ENCODE assay signal across 17 cellular contexts in the genomic region with DNA sequence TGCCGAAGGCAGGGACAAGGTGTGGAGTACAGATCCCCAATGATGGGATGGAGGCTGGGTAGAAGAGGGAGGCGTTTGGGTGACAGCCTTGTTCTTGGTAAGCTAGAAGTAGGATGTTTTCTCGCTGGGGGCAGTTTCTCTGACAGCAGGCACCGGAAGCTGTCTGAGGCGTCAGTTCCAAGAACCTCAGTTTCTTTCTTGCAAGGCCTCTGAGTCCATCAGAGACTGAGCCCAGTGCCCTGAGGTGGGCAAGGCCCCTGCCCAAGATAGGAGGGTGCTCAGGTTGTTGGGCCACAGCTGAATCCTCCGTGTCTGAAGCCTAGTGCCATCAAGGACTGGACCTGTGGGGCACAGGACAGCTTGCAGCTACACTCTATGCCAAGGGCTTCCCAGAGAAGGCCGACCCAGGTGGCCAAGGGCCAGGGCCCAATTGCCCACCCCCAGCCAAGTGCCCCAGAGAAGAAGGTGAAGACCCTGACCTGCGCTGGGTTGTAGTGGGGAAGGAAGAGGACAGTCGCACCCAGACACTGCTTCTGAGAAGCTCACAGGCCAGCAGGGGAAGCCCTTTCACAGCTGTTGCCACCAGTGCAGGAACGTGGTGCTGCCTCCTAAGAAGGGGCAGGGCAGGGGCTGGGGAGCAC. TPM values are rescaled to one million over a fixed set of nuclear protein-coding genes. Genes with fewer than 3 reads are reported as not detected.
DNase-seq lines count a peak whose midpoint lies in the region; ATAC-seq and TF ChIP-seq lines count a peak whose summit lies in the region.
"Had no signal": no experiment of that assay in that cellular context is flagged by ENCODE, and none has a peak within 500 bp of the region (broad histone marks: within the 10 kb centered on the region; RNA-seq: fewer than 3 reads in every experiment).

No MANE protein-coding gene starts in this region.

- peak overlapping the region; percentile 30; the same call in 1 of the 2 replicates for H3K27ac ChIP-seq in HEK293 (ENCODE audit: extremely low read depth, low read depth, low read length)
- no peak overlapping the region for H3K27ac ChIP-seq in neuronal stem cell (replicated peaks; ENCODE audit: low read length)
- no peak overlapping the region for H3K27ac ChIP-seq in sigmoid colon
- H3K27ac ChIP-seq: C4-2B had no signal

- no CpG with 5 or more reads among the region's 10 CpGs for WGBS in neuronal stem cell (ENCODE audit: extremely low coverage in 2 of 2, insufficient read length in 2 of 2, insufficient replicate concordance in 1 of 2), 2 donors
- 92% methylated on average over 10 of the region's 10 CpGs for WGBS in sigmoid colon, 2 donors

- H3K9me3 ChIP-seq in HEK293 (ENCODE audit: control insufficient read depth, insufficient read depth, low read depth, low read length) (no peaks in the 10 kb centered on the region), neuronal stem cell (replicated peaks in 1 of 2; ENCODE audit: control insufficient read depth in 2 of 2, insufficient read depth in 1 of 2, low read depth in 1 of 2, low read length in 2 of 2) (no peaks in the 10 kb centered on the region), sigmoid colon (no peaks in the 10 kb centered on the region)
- H3K9me3 ChIP-seq: Caco-2 had no signal

- H3K4me1 ChIP-seq in HEK293 (ENCODE audit: control insufficient read depth, insufficient read depth, low read length) (peaks cover 3% of the 10 kb centered on the region; the same call in 1 of the 2 replicates), neuronal stem cell (ENCODE audit: control insufficient read depth in 2 of 2, insufficient read depth in 1 of 2, low read depth in 1 of 2, low read length in 2 of 2) (no peaks in the 10 kb centered on the region), sigmoid colon (peaks cover 0 to 1% (median 0%) of the 10 kb centered on the region in 4 donors)
- H3K4me1 ChIP-seq: Caco-2 had no signal

- POLR2A ChIA-PET in HEK293 (lab: Yijun Ruan, JAX) = interaction anchor here (0.8 to 8.7 kb wide), 2 partner anchors 12 to 257 kb away, joined by 3 to 98 read pairs; a partner anchor contains a TSS

- H2BK15ac ChIP-seq in neuronal stem cell (ENCODE audit: low read length) = no peak overlapping the region

- no peak overlapping the region for H2AK5ac ChIP-seq in neuronal stem cell (ENCODE audit: low read depth, low read length)

- H3K4me3 ChIP-seq in HEK293 (ENCODE audit: low read depth, low read length) (no peak overlapping the region), neuronal stem cell (ENCODE audit: low read length in 2 of 2) (no peak overlapping the region), sigmoid colon (no peak overlapping the region)

- CTCF ChIA-PET in HEK293 (lab: Yijun Ruan, JAX) = interaction anchor here (2.3 kb wide), 1 partner anchor 44 kb away, joined by 7 read pairs; no protein-coding TSS in a partner anchor

- H3K27ac Mint-ChIP-seq in activated T-cell treated with anti-CD3 and anti-CD28 coated beads, Interleukin-2, amount 50 U/mL, for 72 hours = peak overlapping the region; percentile 78
- H3K27ac Mint-ChIP-seq in activated T-helper 17 cell treated with anti-CD3 and anti-CD28 coated beads, Interleukin-2, amount 50 U/mL, for 72 hours = peak overlapping the region; percentile 43

- TF ChIP-seq EP300 in sigmoid colon (IDR thresholded peaks at IDR 0.05) = no peak

- peak overlapping the region; percentile 66 for H3K23ac ChIP-seq in neuronal stem cell (ENCODE audit: low read depth, low read length, poor library complexity)

- no peak for TF ChIP-seq CTCF in HEK293 (tag by site-specific recombination; IDR thresholded peaks at IDR 0.05)
- no peak for TF ChIP-seq CTCF in sigmoid colon (IDR thresholded peaks at IDR 0.05)

- H3K36me3 ChIP-seq in HEK293 (ENCODE audit: control insufficient read depth in 2 of 2, insufficient read depth in 1 of 2, low read length in 2 of 2) (peaks cover 0 to 64% of the 10 kb centered on the region in 2 experiments; a peak in 2 of 3 replicates), neuronal stem cell (replicated peaks in 1 of 2; ENCODE audit: control insufficient read depth in 2 of 2, insufficient read depth in 2 of 2, low read length in 2 of 2) (peaks cover 0 to 36% of the 10 kb centered on the region in 2 donors), sigmoid colon (peaks cover 0 to 69% (median 13%) of the 10 kb centered on the region in 4 donors)

- TF ChIP-seq POLR2A in sigmoid colon (IDR thresholded peaks at IDR 0.05) = no peak

- no peaks in the 10 kb centered on the region for H3K79me1 ChIP-seq in neuronal stem cell (ENCODE audit: low read depth, low read length)

- H4K8ac ChIP-seq in neuronal stem cell (ENCODE audit: low read depth, low read length) = no peak overlapping the region

- no peaks in the 10 kb centered on the region for H3K4me1 Mint-ChIP-seq in activated T-cell treated with anti-CD3 and anti-CD28 coated beads, Interleukin-2, amount 50 U/mL, for 72 hours (ENCODE audit: low read depth)
- peaks cover under 1% of the 10 kb centered on the region for H3K4me1 Mint-ChIP-seq in activated T-cell treated with anti-CD3 and anti-CD28 coated beads, Interleukin-2, amount 50 U/mL, for 4 hours (ENCODE audit: low read depth)
- H3K4me1 Mint-ChIP-seq in activated T-helper 17 cell treated with anti-CD3 and anti-CD28 coated beads, Interleukin-2, amount 50 U/mL, for 72 hours = no peaks in the 10 kb centered on the region

- no peaks in the 10 kb centered on the region for H3K9me3 Mint-ChIP-seq in activated T-cell treated with anti-CD3 and anti-CD28 coated beads, Interleukin-2, amount 50 U/mL, for 72 hours
- no peaks in the 10 kb centered on the region for H3K9me3 Mint-ChIP-seq in activated T-cell treated with anti-CD3 and anti-CD28 coated beads, Interleukin-2, amount 50 U/mL, for 4 hours
- H3K9me3 Mint-ChIP-seq in activated T-helper 17 cell treated with anti-CD3 and anti-CD28 coated beads, Interleukin-2, amount 50 U/mL, for 72 hours = no peaks in the 10 kb centered on the region

- no peak overlapping the region for H3K9ac ChIP-seq in neuronal stem cell (ENCODE audit: low read depth, low read length, poor library complexity)

- ATAC-seq in activated T-cell treated with anti-CD3 and anti-CD28 coated beads, Interleukin-2, amount 50 U/mL, for 72 hours (replicated peaks in 1 of 2) = peak in 1 of 2 donors; percentile 38
- ATAC-seq in activated T-cell treated with anti-CD3 and anti-CD28 coated beads, Interleukin-2, amount 50 U/mL, for 4 hours = no peak
- ATAC-seq in activated T-helper 17 cell treated with anti-CD3 and anti-CD28 coated beads, Interleukin-2, amount 50 U/mL, for 72 hours (replicated peaks) = peak; percentile 52
- no peak for ATAC-seq in GM18519 (IDR thresholded peaks at IDR 0.05; ENCODE audit: low FRiP score, unreplicated experiment)
- ATAC-seq: SK-N-SH treated with all-trans-retinoic acid at 6 μM for 48 hours had no signal

- no peak overlapping the region for H4K91ac ChIP-seq in neuronal stem cell (ENCODE audit: low read depth, low read length, poor library complexity)

- H3K18ac ChIP-seq in neuronal stem cell (ENCODE audit: low read length) = no peak overlapping the region

- H2BK12ac ChIP-seq in neuronal stem cell (ENCODE audit: low read length) = no peak overlapping the region

- no peak overlapping the region for H2AFZ ChIP-seq in neuronal stem cell (ENCODE audit: low read length)

- H2BK120ac ChIP-seq in neuronal stem cell (ENCODE audit: low read depth, low read length) = no peak overlapping the region

- H3K27me3 Mint-ChIP-seq in activated T-cell treated with anti-CD3 and anti-CD28 coated beads, Interleukin-2, amount 50 U/mL, for 72 hours (ENCODE audit: low read depth) = no peaks in the 10 kb centered on the region
- no peaks in the 10 kb centered on the region for H3K27me3 Mint-ChIP-seq in activated T-cell treated with anti-CD3 and anti-CD28 coated beads, Interleukin-2, amount 50 U/mL, for 4 hours (ENCODE audit: low read depth)
- no peaks in the 10 kb centered on the region for H3K27me3 Mint-ChIP-seq in activated T-helper 17 cell treated with anti-CD3 and anti-CD28 coated beads, Interleukin-2, amount 50 U/mL, for 72 hours

- no peak overlapping the region for H2BK5ac ChIP-seq in neuronal stem cell (ENCODE audit: low read length)

- no peak overlapping the region for H3K4me3 Mint-ChIP-seq in activated T-cell treated with anti-CD3 and anti-CD28 coated beads, Interleukin-2, amount 50 U/mL, for 72 hours
- H3K4me3 Mint-ChIP-seq in activated T-cell treated with anti-CD3 and anti-CD28 coated beads, Interleukin-2, amount 50 U/mL, for 4 hours = no peak overlapping the region
- H3K4me3 Mint-ChIP-seq in activated T-helper 17 cell treated with anti-CD3 and anti-CD28 coated beads, Interleukin-2, amount 50 U/mL, for 72 hours = peak overlapping the region; percentile 26

- H3K27me3 ChIP-seq in neuronal stem cell (ENCODE audit: control insufficient read depth in 3 of 3, insufficient read depth in 3 of 3, low read depth in 1 of 3, low read length in 3 of 3) = no peaks in the 10 kb centered on the region
- no peaks in the 10 kb centered on the region for H3K27me3 ChIP-seq in sigmoid colon

- intact Hi-C loops in posterior vena cava (cut with DNase I) = no loop called here
- intact Hi-C loops in sigmoid colon (cut with DNase I) = no loop called here

- DNase-seq in activated T-cell treated with anti-CD3 and anti-CD28 coated beads, Interleukin-2, amount 50 U/mL, for 72 hours = no peak
- DNase-seq in activated T-cell treated with anti-CD3 and anti-CD28 coated beads, Interleukin-2, amount 50 U/mL, for 4 hours = no peak
- DNase-seq in neuronal stem cell (ENCODE audit: low spot score) (no peak), posterior vena cava (ENCODE audit: low spot score) (no peak), sigmoid colon (no peak)
- DNase-seq: Caco-2; DMS153; KBM-7; NCI-H1436; NCI-H510A treated with DMSO at 0.1 percent for 48 hours; NK-92 treated with Interleukin-12 subunit alpha and Interleukin-12 subunit beta, amount 100 ng/mL, for 24 hours; SHP77 treated with DMSO at 0.1 percent for 48 hours had no signal

- H3K14ac ChIP-seq in neuronal stem cell (ENCODE audit: low read length) = peak overlapping the region; percentile 9

- peaks cover 0 to 2% of the 10 kb centered on the region in 2 donors for H3K36me3 Mint-ChIP-seq in activated T-cell treated with anti-CD3 and anti-CD28 coated beads, Interleukin-2, amount 50 U/mL, for 72 hours (ENCODE audit: insufficient read depth in 2 of 2)
- H3K36me3 Mint-ChIP-seq in activated T-cell treated with anti-CD3 and anti-CD28 coated beads, Interleukin-2, amount 50 U/mL, for 4 hours (ENCODE audit: insufficient read depth) = peaks cover 11% of the 10 kb centered on the region
- H3K36me3 Mint-ChIP-seq in activated T-helper 17 cell treated with anti-CD3 and anti-CD28 coated beads, Interleukin-2, amount 50 U/mL, for 72 hours (ENCODE audit: low read depth) = peaks cover 3% of the 10 kb centered on the region

- H3K4ac ChIP-seq in neuronal stem cell (ENCODE audit: low read length) = peak overlapping the region; percentile 28

- no peak overlapping the region for H3K4me2 ChIP-seq in neuronal stem cell (ENCODE audit: insufficient read depth, low read length, poor library complexity, severe bottlenecking)

RNA-seq across cellular contexts. Expression of a gene that starts 13.1 kb away (rescaled TPM):
- total RNA-seq in activated T-cell treated with anti-CD3 and anti-CD28 coated beads, Interleukin-2, amount 50 U/mL, for 72 hours = 10 to 100 TPM; 13.9 to 15.2 TPM
- total RNA-seq in activated T-cell treated with anti-CD3 and anti-CD28 coated beads, Interleukin-2, amount 50 U/mL, for 4 hours = 1 to 10 TPM; 5.2 to 6.0 (median 5.2) TPM
- 1 to 10 TPM; 6.6 to 8.4 TPM for total RNA-seq in activated T-helper 17 cell treated with anti-CD3 and anti-CD28 coated beads, Interleukin-2, amount 50 U/mL, for 72 hours
- 9.0 TPM for polyA plus RNA-seq in neuronal stem cell (2013, experiment 1 of 2)
- 8.8 TPM for polyA plus RNA-seq in neuronal stem cell (2013, experiment 2 of 2)
- total RNA-seq in posterior vena cava = 10 to 100 TPM; 11.1 to 16.8 TPM
- 10 to 100 TPM; 19.3 to 30.0 (median 21.5) TPM for total RNA-seq in sigmoid colon
- 10 to 100 TPM; 12.0 to 19.8 (median 12.3) TPM for polyA plus RNA-seq in sigmoid colon

RNA-seq across cellular contexts. Expression of a gene that starts 13.3 kb away (rescaled TPM):
- 10 to 100 TPM; 40.0 to 44.7 TPM for total RNA-seq in activated T-cell treated with anti-CD3 and anti-CD28 coated beads, Interleukin-2, amount 50 U/mL, for 72 hours
- total RNA-seq in activated T-cell treated with anti-CD3 and anti-CD28 coated beads, Interleukin-2, amount 50 U/mL, for 4 hours = 10 to 100 TPM; 32.5 to 35.5 (median 34.6) TPM
- 10 to 100 TPM; 48.1 to 48.2 TPM for total RNA-seq in activated T-helper 17 cell treated with anti-CD3 and anti-CD28 coated beads, Interleukin-2, amount 50 U/mL, for 72 hours
- polyA plus RNA-seq in neuronal stem cell (2013, experiment 1 of 2) = 4.7 TPM
- 4.5 TPM for polyA plus RNA-seq in neuronal stem cell (2013, experiment 2 of 2)
- 10 to 100 TPM; 46.6 to 49.5 TPM for total RNA-seq in posterior vena cava
- total RNA-seq in sigmoid colon = 10 to 100 TPM; 40.0 to 93.9 (median 46.5) TPM
- 10 to 100 TPM; 11.4 to 56.0 (median 17.3) TPM for polyA plus RNA-seq in sigmoid colon
